Comparison of ENCODE assay signal across 22 cellular contexts in the genomic region with DNA sequence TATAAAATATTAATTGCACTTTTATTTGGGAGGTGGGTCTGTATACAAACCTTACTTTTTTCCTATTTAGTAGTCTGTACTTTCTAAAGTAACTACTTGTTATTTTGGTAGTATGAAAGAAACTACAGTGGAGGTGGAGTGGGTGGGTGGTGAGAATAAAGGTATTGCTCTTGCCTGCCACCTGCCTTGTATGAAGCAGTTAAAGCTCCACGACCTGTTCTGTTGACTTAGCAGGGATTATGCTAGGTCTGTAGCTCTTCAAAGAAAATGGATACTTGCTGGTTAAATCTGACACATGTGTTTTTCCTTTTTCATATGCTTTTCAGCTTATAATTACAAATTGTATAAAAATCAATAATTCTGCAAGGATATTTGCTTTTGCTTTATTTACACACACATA.
DNase-seq lines count a peak whose midpoint lies in the region; ATAC-seq and TF ChIP-seq lines count a peak whose summit lies in the region.
"Had no signal": no experiment of that assay in that cellular context is flagged by ENCODE, and none has a peak within 500 bp of the region (broad histone marks: within the 10 kb centered on the region; RNA-seq: fewer than 3 reads in every experiment).

No MANE protein-coding gene starts in this region.

- peaks cover 14 to 15% of the 10 kb centered on the region in 2 donors for H3K4me1 Mint-ChIP-seq in immature natural killer cell
- H3K4me1 Mint-ChIP-seq: nephron progenitor cell had no signal

- no peaks in the 10 kb centered on the region for H3K36me3 ChIP-seq in brain microvascular endothelial cell (replicated peaks)
- H3K36me3 ChIP-seq: ascending aorta, heart right ventricle, sigmoid colon had no signal

- no peak overlapping the region for H3K27ac ChIP-seq in brain microvascular endothelial cell
- H3K27ac ChIP-seq: ascending aorta, C4-2B, dorsolateral prefrontal cortex, epithelial cell of prostate, heart right ventricle, HL-60, sigmoid colon had no signal

- in situ Hi-C loops in brain microvascular endothelial cell (cut with HindIII; ENCODE audit: low pct_ligation_motif_present, low sequenced_read_pairs), result no loop called here

- intact Hi-C loops in left colon (cut with DNase I, micrococcal nuclease), result no loop called here

- H3K27me3 Mint-ChIP-seq in immature natural killer cell (ENCODE audit: low read depth in 3 of 3), result peaks cover 13 to 44% (median 17%) of the 10 kb centered on the region in 3 donors

- peaks cover 0 to 4% (median 0%) of the 10 kb centered on the region in 3 donors for H3K36me3 Mint-ChIP-seq in immature natural killer cell
- H3K36me3 Mint-ChIP-seq: activated naive CD8-positive, alpha-beta T cell had no signal

- no peak overlapping the region for H3K4me3 Mint-ChIP-seq in immature natural killer cell
- H3K4me3 Mint-ChIP-seq: activated naive CD8-positive, alpha-beta T cell; central memory CD8-positive, alpha-beta T cell; nephron progenitor cell had no signal

- no peak for TF ChIP-seq CTCF in brain microvascular endothelial cell (IDR thresholded peaks at IDR 0.05; ENCODE audit: low read depth, low read length, missing control alignments)

- H3K4me3 ChIP-seq in brain microvascular endothelial cell (ENCODE audit: low read depth, low read length), result no peak overlapping the region
- H3K4me3 ChIP-seq: ascending aorta, dorsolateral prefrontal cortex, heart right ventricle, sigmoid colon had no signal

- DNase-seq in DMS153 (lab: John Stamatoyannopoulos, UW) (peak; percentile 65), NCI-H1436 (lab: John Stamatoyannopoulos, UW) (peak; percentile 3), NCI-H510A treated with DMSO at 0.1 percent for 48 hours (lab: John Stamatoyannopoulos, UW) (peak; percentile 38), left colon (no peak), midbrain (lab: John Stamatoyannopoulos, UW) (no peak), brain microvascular endothelial cell (no peak), immature natural killer cell (no peak)
- DNase-seq: activated CD4-positive, alpha-beta T cell treated with anti-CD3 and anti-CD28 coated beads, Interleukin-2, amount 50 U/mL, for 1 hour; DMS 273 treated with DMSO at 0.1 percent for 48 hours; dorsolateral prefrontal cortex; GDM1; heart right ventricle; IMR-90; NCI-H1930; nephron progenitor cell; sigmoid colon had no signal

- peaks cover 0 to 26% (median 4%) of the 10 kb centered on the region in 6 donors for H3K9me3 Mint-ChIP-seq in immature natural killer cell
- H3K9me3 Mint-ChIP-seq: central memory CD8-positive, alpha-beta T cell had no signal

- peak; percentile 74 for ATAC-seq in left colon
- ATAC-seq: heart right ventricle had no signal

- H3K27ac Mint-ChIP-seq in immature natural killer cell, result no peak overlapping the region
- H3K27ac Mint-ChIP-seq: activated naive CD8-positive, alpha-beta T cell; nephron progenitor cell had no signal

- no peaks in the 10 kb centered on the region for H3K27me3 ChIP-seq in brain microvascular endothelial cell (replicated peaks)
- H3K27me3 ChIP-seq: ascending aorta, dorsolateral prefrontal cortex, sigmoid colon had no signal

Comparison
In these comparisons a context has a peak if more than half of its experiments do, and no peak if none do; other contexts are left out.
1. DNase-seq: peak in DMS153 (single experiment), NCI-H1436 (single experiment) and NCI-H510A treated with DMSO at 0.1 percent for 48 hours (single experiment); none in left colon (0 of 2), midbrain (single experiment), brain microvascular endothelial cell (single experiment) and immature natural killer cell (0 of 3).